19 cellular contexts compared by ENCODE assay signal in the genomic region with DNA sequence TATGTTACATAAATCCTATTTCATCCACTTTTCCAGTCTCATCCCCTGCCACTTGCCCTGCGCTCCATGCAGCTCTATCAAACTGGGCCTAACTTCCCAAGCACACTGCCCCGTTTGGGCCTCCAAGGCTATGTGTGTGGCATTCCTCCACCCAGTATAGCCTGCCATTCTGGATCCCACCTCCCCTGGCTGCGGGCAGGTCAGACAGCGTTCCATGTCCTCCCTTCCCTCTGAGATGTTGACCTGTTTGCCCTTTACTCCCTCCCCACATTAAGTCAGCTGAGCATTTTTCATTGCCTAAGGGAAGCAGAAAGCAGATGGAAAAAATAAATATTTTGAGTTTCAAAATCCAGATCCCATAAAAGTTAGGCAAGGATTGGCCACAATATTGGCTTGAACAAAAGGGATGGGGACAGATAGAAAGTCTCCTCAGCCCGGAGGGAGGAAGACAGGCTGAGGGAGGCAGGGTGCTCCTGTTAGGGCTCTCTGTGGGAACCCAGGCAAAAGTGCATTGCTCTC.
"Had no signal": no experiment of that assay in that cellular context is flagged by ENCODE, and none has a peak within 500 bp of the region (broad histone marks: within the 10 kb centered on the region; RNA-seq: fewer than 3 reads in every experiment).

No MANE protein-coding gene starts in this region.

- DNase-seq: dermis blood vessel endothelial cell; erythroblast; gastrocnemius medialis; glutamatergic neuron; islet precursor cell; left ventricle myocardium inferior; lower lobe of right lung; mesenchymal stem cell; midbrain; naive B cell; posterior cingulate gyrus; right cardiac atrium; stimulated activated CD4-positive, alpha-beta T cell treated with anti-CD3 and anti-CD28 coated beads, Interleukin-2, amount 100 ng/mL, for 48 hours; stimulated activated CD8-positive, alpha-beta memory T cell treated with anti-CD3 and anti-CD28 coated beads, Interleukin-4, amount 100 ng/mL, for 48 hours; substantia nigra had no signal

- H3K36me3 ChIP-seq: cardiac muscle cell, gastrocnemius medialis, left ventricle myocardium inferior, lower lobe of right lung, neutrophil had no signal

- ATAC-seq: gastrocnemius medialis; lower lobe of right lung; right cardiac atrium; stimulated activated effector memory CD8-positive, alpha-beta T cell treated with anti-CD3 and anti-CD28 coated beads, Interleukin-12 subunit alpha, Interleukin-12 subunit beta, amount 100 ng/mL, for 72 hours had no signal

- H3K4me3 ChIP-seq: cardiac muscle cell, gastrocnemius medialis, left ventricle myocardium inferior, lower lobe of right lung, smooth muscle cell had no signal

- H3K27ac ChIP-seq: cardiac muscle cell, gastrocnemius medialis, left ventricle myocardium inferior, lower lobe of right lung, neutrophil had no signal

- H3K9me3 ChIP-seq: gastrocnemius medialis, lower lobe of right lung, neutrophil had no signal

- H3K4me2 ChIP-seq: smooth muscle cell had no signal
